8 cellular contexts compared by ENCODE assay signal in the genomic region with DNA sequence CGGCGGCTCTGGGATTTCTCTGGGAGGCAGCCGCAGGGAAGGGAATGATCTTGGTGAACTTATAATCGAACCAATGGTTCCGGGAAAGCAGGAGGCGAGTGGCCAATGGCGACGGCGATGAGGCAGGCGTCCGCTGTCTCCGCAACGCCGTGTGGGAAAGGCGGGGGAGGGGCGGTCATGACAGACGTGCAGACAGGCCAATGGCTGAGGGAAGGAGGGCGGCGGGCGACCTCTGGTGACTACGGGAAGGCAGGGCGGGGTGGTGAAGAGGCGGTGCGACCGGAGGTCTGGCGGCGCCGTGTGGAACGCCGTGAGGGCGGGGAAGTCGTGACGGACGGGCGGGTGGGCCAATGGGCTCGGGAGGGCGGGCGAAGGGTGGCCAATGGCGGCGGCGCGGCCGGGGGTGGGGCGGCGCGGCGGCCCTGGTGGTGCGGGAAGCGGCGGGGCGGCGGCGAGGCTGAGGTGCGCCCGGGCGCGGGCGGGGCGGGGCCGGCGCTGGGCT. TPM values are rescaled to one million over a fixed set of nuclear protein-coding genes. Genes with fewer than 3 reads are reported as not detected.
DNase-seq lines count a peak whose midpoint lies in the region; ATAC-seq, FAIRE-seq and TF ChIP-seq lines count a peak whose summit lies in the region.

A gene with protein sequence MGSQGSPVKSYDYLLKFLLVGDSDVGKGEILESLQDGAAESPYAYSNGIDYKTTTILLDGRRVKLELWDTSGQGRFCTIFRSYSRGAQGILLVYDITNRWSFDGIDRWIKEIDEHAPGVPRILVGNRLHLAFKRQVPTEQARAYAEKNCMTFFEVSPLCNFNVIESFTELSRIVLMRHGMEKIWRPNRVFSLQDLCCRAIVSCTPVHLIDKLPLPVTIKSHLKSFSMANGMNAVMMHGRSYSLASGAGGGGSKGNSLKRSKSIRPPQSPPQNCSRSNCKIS (plus strand): TSS at position 409 of the 502 bp plus-strand sequence. CDS start 226 bp downstream, outside the sequence.

- DNase-seq in BE2C (peak; percentile 99), GM19239 (ENCODE audit: insufficient read length, low spot score) (peak; percentile 99), NCI-H510A (lab: John Stamatoyannopoulos, UW) (peak; percentile 91), cerebellum (ENCODE audit: low spot score) (peak; percentile 99), kidney glomerular epithelial cell (lab: John Stamatoyannopoulos, UW) (peak; percentile 94)
- peak; percentile 99 for DNase-seq in activated CD4-positive, alpha-beta T cell treated with anti-CD3 and anti-CD28 coated beads for 24 hours (ENCODE audit: low read depth in 2 of 2)
- DNase-seq in stimulated activated CD4-positive, alpha-beta T cell treated with anti-CD3 and anti-CD28 coated beads, Interleukin-15, amount 100 ng/mL, for 48 hours (ENCODE audit: low read depth in 2 of 2): peak; percentile 99

- H3K36me3 ChIP-seq in BE2C: no peaks in the 10 kb centered on the region

- FAIRE-seq in GM19239 (lab: Jason Lieb, UNC): peak; percentile 90

- peak within 1 kb of the TSS; percentile 89 for H3K4me3 ChIP-seq in BE2C (ENCODE audit: low read depth, low read length)

- H3K4me1 ChIP-seq in BE2C: peaks cover 5% of the 10 kb centered on the region

- no peak for TF ChIP-seq CTCF in BE2C (IDR thresholded peaks at IDR 0.05; ENCODE audit: low read depth, low read length)

- H3K9me3 ChIP-seq in BE2C: no peaks in the 10 kb centered on the region

- peak; percentile 63 for ATAC-seq in HG03439 (IDR thresholded peaks at IDR 0.05; ENCODE audit: unreplicated experiment)

- H3K27me3 ChIP-seq in BE2C: no peaks in the 10 kb centered on the region

RNA-seq across cellular contexts. Expression of the gene that starts here (rescaled TPM):
- 21.3 TPM for polyA plus RNA-seq in BE2C (2012; ENCODE audit: insufficient read depth, insufficient read length, low read depth)
- total RNA-seq in cerebellum: 15.9 TPM

Comparison
In these comparisons a context has a peak if more than half of its experiments do, and no peak if none do; other contexts are left out.
1. Peak in every context shown above with its lines: DNase-seq, ATAC-seq and H3K4me3 ChIP-seq.